In genomic region chr5:138354387-138354786, GRCh38 we compare ENCODE assay signal across 9 cellular contexts. TPM values are rescaled to one million over a fixed set of nuclear protein-coding genes. Genes with fewer than 3 reads are reported as not detected.
A peak's percentile ranks its signal among the peaks of the same experiment; 100 is the strongest.
DNase-seq lines count a peak whose midpoint lies in the region; ATAC-seq and TF ChIP-seq lines count a peak whose summit lies in the region.
"Had no signal": no experiment of that assay in that cellular context is flagged by ENCODE, and none has a peak within 500 bp of the region (broad histone marks: within the 10 kb centered on the region; RNA-seq: fewer than 3 reads in every experiment).

No MANE protein-coding gene starts in this region.

- H3K27me3 ChIP-seq in MG63, result no peaks in the 10 kb centered on the region

- H3K36me3 Mint-ChIP-seq in CD14-positive monocyte (peaks cover 7 to 23% of the 10 kb centered on the region in 2 donors), nephron progenitor cell (ENCODE audit: low read depth) (peaks cover 36% of the 10 kb centered on the region)
- peaks cover 39% of the 10 kb centered on the region for H3K36me3 Mint-ChIP-seq in dendritic cell treated with granulocyte-macrophage colony-stimulating factor and Interleukin-4, amounts not matched to agents 40 ng/mL and 50 ng/mL, for 4 days (ENCODE audit: low read depth)

- peaks cover 9% of the 10 kb centered on the region for H3K9me3 ChIP-seq in MG63

- H3K36me3 ChIP-seq in MG63, result peaks cover 25% of the 10 kb centered on the region

- H3K27me3 Mint-ChIP-seq in CD14-positive monocyte (ENCODE audit: low read depth in 3 of 3), result no peaks in the 10 kb centered on the region
- no peaks in the 10 kb centered on the region for H3K27me3 Mint-ChIP-seq in dendritic cell treated with granulocyte-macrophage colony-stimulating factor and Interleukin-4, amounts not matched to agents 40 ng/mL and 50 ng/mL, for 4 days
- no peaks in the 10 kb centered on the region for H3K27me3 Mint-ChIP-seq in nephron progenitor cell (ENCODE audit: low read depth, poor library complexity)

- H3K4me1 Mint-ChIP-seq in CD14-positive monocyte (peaks cover 43% of the 10 kb centered on the region), nephron progenitor cell (peaks cover 29% of the 10 kb centered on the region)
- peaks cover 44% of the 10 kb centered on the region for H3K4me1 Mint-ChIP-seq in dendritic cell treated with granulocyte-macrophage colony-stimulating factor and Interleukin-4, amounts not matched to agents 40 ng/mL and 50 ng/mL, for 4 days (ENCODE audit: low read depth)

- peak overlapping the region; percentile 80 for H3K4me3 ChIP-seq in MG63

- TF ChIP-seq CTCF in CD14-positive monocyte (IDR thresholded peaks at IDR 0.05), result no peak
- no peak for TF ChIP-seq CTCF in nephron progenitor cell (IDR thresholded peaks at IDR 0.05)

- intact Hi-C loops in CD14-positive monocyte (cut with micrococcal nuclease), result loop anchor here in 1 of 2 donors (5.0 kb wide), 1 partner anchor 188 kb away; the partner anchor contains the start of gene ETF1
- intact Hi-C loops in dendritic cell treated with granulocyte-macrophage colony-stimulating factor and Interleukin-4, amounts not matched to agents 40 ng/mL and 50 ng/mL, for 4 days (cut with micrococcal nuclease), result loop anchor here (10.0 kb wide), 1 partner anchor 190 kb away; the partner anchor contains the start of gene ETF1

- H3K4me3 Mint-ChIP-seq in CD14-positive monocyte (peak overlapping the region; percentile 98), nephron progenitor cell (peak overlapping the region; percentile 97)
- H3K4me3 Mint-ChIP-seq in dendritic cell treated with granulocyte-macrophage colony-stimulating factor and Interleukin-4, amounts not matched to agents 40 ng/mL and 50 ng/mL, for 4 days, result peak overlapping the region; percentile 96

- H3K27ac Mint-ChIP-seq in CD14-positive monocyte (peak overlapping the region; percentile 55 to 99 (median 98)), nephron progenitor cell (peak overlapping the region; percentile 97)
- H3K27ac Mint-ChIP-seq in dendritic cell treated with granulocyte-macrophage colony-stimulating factor and Interleukin-4, amounts not matched to agents 40 ng/mL and 50 ng/mL, for 4 days, result peak overlapping the region; percentile 99

- H3K9me3 Mint-ChIP-seq in CD14-positive monocyte, result peaks cover 4 to 11% (median 8%) of the 10 kb centered on the region in 7 donors
- peaks cover 9% of the 10 kb centered on the region for H3K9me3 Mint-ChIP-seq in dendritic cell treated with granulocyte-macrophage colony-stimulating factor and Interleukin-4, amounts not matched to agents 40 ng/mL and 50 ng/mL, for 4 days
- H3K9me3 Mint-ChIP-seq in nephron progenitor cell, result peaks cover 12% of the 10 kb centered on the region

- ATAC-seq in HG02623 (IDR thresholded peaks at IDR 0.05; ENCODE audit: unreplicated experiment), result no peak
- no peak for ATAC-seq in HG02763 (IDR thresholded peaks at IDR 0.05; ENCODE audit: unreplicated experiment)
- ATAC-seq in esophagus mucosa, result no peak

- DNase-seq in CD14-positive monocyte (ENCODE audit: low spot score) (no peak), MG63 (no peak), nephron progenitor cell (no peak), islet precursor cell (no peak)
- DNase-seq: SHP77 treated with DMSO at 0.1 percent for 48 hours had no signal

RNA-seq across cellular contexts. Expression of gene KDM3B, which starts 1.9 kb away (rescaled TPM):
- 10 to 100 TPM; 11.7 to 17.4 TPM for polyA plus RNA-seq in CD14-positive monocyte
- 41.6 and 42.9 TPM in 2 replicates for total RNA-seq in MG63 (2014; rRNA removed; shearing (Covaris generic); ENCODE audit: low replicate concordance)
- total RNA-seq in esophagus mucosa, result 32.1 TPM

RNA-seq across cellular contexts. Expression of gene FAM53C, which starts 16.3 kb away (rescaled TPM):
- 10 to 100 TPM; 24.9 to 28.7 TPM for polyA plus RNA-seq in CD14-positive monocyte
- total RNA-seq in MG63 (2014; rRNA removed; shearing (Covaris generic); ENCODE audit: low replicate concordance), result 34.5 and 76.2 TPM in 2 replicates
- 12.6 TPM for total RNA-seq in esophagus mucosa

RNA-seq across cellular contexts. Expression of gene CDC25C, which starts 22.8 kb away (rescaled TPM):
- not detected for polyA plus RNA-seq in CD14-positive monocyte
- 20.2 and 23.9 TPM in 2 replicates for total RNA-seq in MG63 (2014; rRNA removed; shearing (Covaris generic); ENCODE audit: low replicate concordance)
- 2.7 TPM for total RNA-seq in esophagus mucosa
